18 cellular contexts compared by ENCODE assay signal in genomic region chr3:29227307-29227706, GRCh38. TPM values are rescaled to one million over a fixed set of nuclear protein-coding genes. Genes with fewer than 3 reads are reported as not detected.
DNase-seq lines count a peak whose midpoint lies in the region; ATAC-seq, FAIRE-seq and TF ChIP-seq lines count a peak whose summit lies in the region.
"Had no signal": no experiment of that assay in that cellular context is flagged by ENCODE, and none has a peak within 500 bp of the region (broad histone marks: within the 10 kb centered on the region; RNA-seq: fewer than 3 reads in every experiment).

No MANE protein-coding gene starts in this region.

- H3K36me3 ChIP-seq in IMR-90 (ENCODE audit: control insufficient read depth, insufficient read depth, low read length), result no peaks in the 10 kb centered on the region
- H3K36me3 ChIP-seq in skeletal muscle satellite cell (ENCODE audit: insufficient read depth, low read length), result no peaks in the 10 kb centered on the region
- no peaks in the 10 kb centered on the region for H3K36me3 ChIP-seq in smooth muscle cell (ENCODE audit: low read depth)
- H3K36me3 ChIP-seq in A673 (ENCODE audit: insufficient read depth, low read length, poor library complexity, severe bottlenecking), result no peaks in the 10 kb centered on the region

- no peak overlapping the region for H2BK120ac ChIP-seq in IMR-90 (ENCODE audit: low read depth, low read length)

- TF ChIP-seq RAD21 in IMR-90 (IDR thresholded peaks at IDR 0.05; ENCODE audit: low read length), result no peak

- no peaks in the 10 kb centered on the region for H3F3A ChIP-seq in smooth muscle cell (ENCODE audit: low read depth)

- H4K91ac ChIP-seq in IMR-90 (ENCODE audit: insufficient read depth, low read depth, low read length), result peak overlapping the region; percentile 3; the same call in 1 of the 2 replicates

- CTCF ChIA-PET in IMR-90 (lab: Yijun Ruan, JAX) (interaction anchor here (0.8 to 1.6 kb wide), 2 partner anchors 17 to 311 kb away, joined by 3 to 4 read pairs; no protein-coding TSS in a partner anchor), A673 (lab: Charles Lee) (no interaction called here)

- no peaks in the 10 kb centered on the region for H3K79me1 ChIP-seq in IMR-90 (ENCODE audit: low read depth in 1 of 2, low read length in 2 of 2)

- H2AK5ac ChIP-seq in IMR-90 (ENCODE audit: low read depth, low read length), result no peak overlapping the region

- peak overlapping the region; percentile 65; the same call in 1 of the 2 replicates for H4K5ac ChIP-seq in IMR-90 (ENCODE audit: low read depth, low read length)

- H4K20me1 ChIP-seq in IMR-90 (ENCODE audit: insufficient read depth, low read length) (no peaks in the 10 kb centered on the region), smooth muscle cell (ENCODE audit: low read depth) (no peaks in the 10 kb centered on the region)

- no peak overlapping the region; the same call in 1 of the 2 replicates for H3K4ac ChIP-seq in IMR-90 (ENCODE audit: low read depth, low read length)

- no peak for DNase-seq in GM12892 (ENCODE audit: insufficient read length)
- DNase-seq in IMR-90, result no peak
- no peak for DNase-seq in smooth muscle cell (lab: John Stamatoyannopoulos, UW; ENCODE audit: unreplicated experiment)
- DNase-seq in dedifferentiated amniotic fluid mesenchymal stem cell (ENCODE audit: extremely low spot score), result no peak
- no peak for DNase-seq in A673 (ENCODE audit: low spot score)
- DNase-seq: CD8-positive, alpha-beta T cell; COR-L47; DMS153; DND-41; GDM1 had no signal

- H3K9ac ChIP-seq in IMR-90 (ENCODE audit: low read depth, low read length) (no peak overlapping the region), skeletal muscle satellite cell (ENCODE audit: low read depth, low read length) (no peak overlapping the region), smooth muscle cell (ENCODE audit: low read depth) (no peak overlapping the region)

- no peak overlapping the region for H3K18ac ChIP-seq in IMR-90 (ENCODE audit: low read depth, low read length)

- POLR2A ChIA-PET in IMR-90 (lab: Charles Lee; ENCODE audit: unreplicated experiment) (no interaction called here), A673 (lab: Charles Lee; ENCODE audit: low non-redundant PET) (interaction anchor here (0.7 kb wide), 1 partner anchor 175 kb away, joined by 3 read pairs; no protein-coding TSS in a partner anchor)

- H2BK5ac ChIP-seq in IMR-90 (ENCODE audit: low read depth, low read length, poor library complexity, severe bottlenecking), result no peak overlapping the region

- H3K4me3 ChIP-seq in IMR-90 (ENCODE audit: insufficient read depth, low read depth, low read length) (no peak overlapping the region), skeletal muscle satellite cell (ENCODE audit: low read length) (no peak overlapping the region), smooth muscle cell (no peak overlapping the region), A673 (ENCODE audit: low read depth, low read length, poor library complexity, severe bottlenecking) (no peak overlapping the region)

- WGBS in IMR-90 (ENCODE audit: extremely low coverage in 2 of 2, insufficient read length in 1 of 2), 2 experiments, result no CpG with 5 or more reads among the region's 1 CpG
- 68% methylated on average over 1 of the region's 1 CpG for WGBS in smooth muscle cell (ENCODE audit: low lambda C conversion rate)

- TF ChIP-seq CTCF in IMR-90 (conservative IDR thresholded peaks at IDR 0.05; ENCODE audit: low read depth, low read length) (no peak), smooth muscle cell (IDR thresholded peaks at IDR 0.05; ENCODE audit: borderline replicate concordance, insufficient read depth, poor library complexity, severe bottlenecking) (no peak), A673 (conservative IDR thresholded peaks at IDR 0.05; ENCODE audit: low read depth, low read length) (no peak)

- no peak overlapping the region for H2BK15ac ChIP-seq in IMR-90 (ENCODE audit: low read depth, low read length)

- in situ Hi-C loops in IMR-90 (cut with MboI; ENCODE audit: low sequenced_read_pairs), result no loop called here

- no peaks in the 10 kb centered on the region for H3K9me3 ChIP-seq in IMR-90 (ENCODE audit: control insufficient read depth, insufficient read depth, low read length)
- no peaks in the 10 kb centered on the region for H3K9me3 ChIP-seq in skeletal muscle satellite cell (replicated peaks; ENCODE audit: low read length)
- no peaks in the 10 kb centered on the region for H3K9me3 ChIP-seq in smooth muscle cell (replicated peaks; ENCODE audit: low read depth)
- no peaks in the 10 kb centered on the region for H3K9me3 ChIP-seq in A673 (ENCODE audit: low read depth, low read length, poor library complexity, severe bottlenecking)

- H2AFZ ChIP-seq in IMR-90 (replicated peaks; ENCODE audit: low read length, poor library complexity) (no peak overlapping the region), smooth muscle cell (ENCODE audit: low read depth) (no peak overlapping the region)

- no peak overlapping the region for H3K56ac ChIP-seq in IMR-90 (ENCODE audit: extremely low read depth, insufficient read depth, low read length)

- dilution Hi-C loops in IMR-90 (cut with HindIII; ENCODE audit: low sequenced_read_pairs, unreplicated experiment), result no loop called here

- no peak for TF ChIP-seq POLR2A in GM12892 (IDR thresholded peaks at IDR 0.05; ENCODE audit: low read depth, low read length)
- TF ChIP-seq POLR2A in IMR-90 (IDR thresholded peaks at IDR 0.05; ENCODE audit: low read depth, low read length), result no peak

- no peak overlapping the region for H3K23ac ChIP-seq in IMR-90 (ENCODE audit: low read depth, low read length)

- no peak overlapping the region for H4K8ac ChIP-seq in IMR-90 (ENCODE audit: low read depth in 2 of 2, low read length in 2 of 2)

- H3K4me2 ChIP-seq in IMR-90 (ENCODE audit: low read depth, low read length) (peak overlapping the region; percentile 19; the same call in 1 of the 2 replicates), skeletal muscle satellite cell (ENCODE audit: low read length) (peak overlapping the region; percentile 29), smooth muscle cell (no peak overlapping the region)

- H2BK20ac ChIP-seq in IMR-90 (ENCODE audit: low read depth, low read length), result no peak overlapping the region

- H3K14ac ChIP-seq in IMR-90 (replicated peaks; ENCODE audit: low read depth, low read length), result no peak overlapping the region

- H3K79me2 ChIP-seq in smooth muscle cell (ENCODE audit: low read depth), result no peaks in the 10 kb centered on the region

- FAIRE-seq in GM12892 (lab: Jason Lieb, UNC) (peak; percentile 51), endometrium (lab: Jason Lieb, UNC) (peak; percentile 85)
- FAIRE-seq: A204.1, D721Med had no signal

- no peaks in the 10 kb centered on the region for H3K9me1 ChIP-seq in IMR-90 (ENCODE audit: insufficient read depth, low read length)

- no peak for ATAC-seq in IMR-90 (ENCODE audit: low read depth)
- ATAC-seq: CD8-positive, alpha-beta T cell; HCT116 had no signal

- H3K4me1 ChIP-seq in IMR-90 (ENCODE audit: control insufficient read depth, insufficient read depth, low read length), result no peaks in the 10 kb centered on the region
- H3K4me1 ChIP-seq in skeletal muscle satellite cell (ENCODE audit: control insufficient read depth, insufficient read depth, low read length), result peaks cover 15% of the 10 kb centered on the region
- no peaks in the 10 kb centered on the region for H3K4me1 ChIP-seq in smooth muscle cell (ENCODE audit: low read depth)
- H3K4me1 ChIP-seq in A673 (ENCODE audit: insufficient read depth, low read length, poor library complexity, severe bottlenecking), result no peaks in the 10 kb centered on the region

- H3K27me3 ChIP-seq in IMR-90 (ENCODE audit: control insufficient read depth, insufficient read depth, low read length), result no peaks in the 10 kb centered on the region
- H3K27me3 ChIP-seq in skeletal muscle satellite cell (ENCODE audit: control insufficient read depth, insufficient read depth, low read length), result no peaks in the 10 kb centered on the region
- no peaks in the 10 kb centered on the region for H3K27me3 ChIP-seq in smooth muscle cell (ENCODE audit: low read depth)
- H3K27me3 ChIP-seq in A673 (replicated peaks; ENCODE audit: insufficient read depth, low read depth, low read length, poor library complexity), result no peaks in the 10 kb centered on the region

- intact Hi-C loops in IMR-90 (cut with micrococcal nuclease) (no loop called here), A673 (cut with micrococcal nuclease; ENCODE audit: unreplicated experiment) (no loop called here)

- H3K27ac ChIP-seq in IMR-90 (ENCODE audit: insufficient read depth, low read length) (no peak overlapping the region), smooth muscle cell (ENCODE audit: low read depth) (no peak overlapping the region), A673 (ENCODE audit: low read depth, low read length, poor library complexity, severe bottlenecking) (no peak overlapping the region)

- no peak overlapping the region for H2AK9ac ChIP-seq in IMR-90 (replicated peaks; ENCODE audit: low read depth, low read length, poor library complexity)

- BruUV-seq in IMR-90 (replicated peaks; lab: Mats Ljungman, UMichigan) (no TSS peak), A673 (replicated peaks; lab: Mats Ljungman, UMichigan) (no TSS peak)

TF ChIP-seq in IMR-90, 13 proteins besides CTCF, POLR2A, EP300 and RAD21 (continues in another document):
- TF ChIP-seq, protein P1, sequence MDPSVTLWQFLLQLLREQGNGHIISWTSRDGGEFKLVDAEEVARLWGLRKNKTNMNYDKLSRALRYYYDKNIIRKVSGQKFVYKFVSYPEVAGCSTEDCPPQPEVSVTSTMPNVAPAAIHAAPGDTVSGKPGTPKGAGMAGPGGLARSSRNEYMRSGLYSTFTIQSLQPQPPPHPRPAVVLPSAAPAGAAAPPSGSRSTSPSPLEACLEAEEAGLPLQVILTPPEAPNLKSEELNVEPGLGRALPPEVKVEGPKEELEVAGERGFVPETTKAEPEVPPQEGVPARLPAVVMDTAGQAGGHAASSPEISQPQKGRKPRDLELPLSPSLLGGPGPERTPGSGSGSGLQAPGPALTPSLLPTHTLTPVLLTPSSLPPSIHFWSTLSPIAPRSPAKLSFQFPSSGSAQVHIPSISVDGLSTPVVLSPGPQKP (IDR thresholded peaks at IDR 0.05; ENCODE audit: borderline replicate concordance, low read depth, low read length), result no peak
- TF ChIP-seq USF2 (IDR thresholded peaks at IDR 0.05; ENCODE audit: low read depth, low read length), result no peak

RNA-seq across cellular contexts. Expression of gene RBMS3, which starts 53.6 kb away (rescaled TPM):
- polyA plus RNA-seq in GM12892 (2012; ENCODE audit: missing spikeins), result 1.7 TPM
- 110 and 127 TPM in 2 replicates for total RNA-seq in IMR-90 (2012; rRNA removed)
- polyA plus RNA-seq in IMR-90 (2012; rRNA removed), result 15.2 and 17.1 TPM in 2 replicates
- polyA plus RNA-seq in IMR-90 (2012; cell fraction: cytosol; rRNA removed), result 4.3 and 5.0 TPM in 2 replicates
- 10.2 and 28.8 TPM in 2 replicates for polyA plus RNA-seq in IMR-90 (2012; cell fraction: nucleus; rRNA removed; ENCODE audit: low replicate concordance)
- total RNA-seq in skeletal muscle satellite cell (2012; rRNA removed), result 24.5 and 25.6 TPM in 2 replicates
- 50.6 and 53.8 TPM in 2 replicates for total RNA-seq in smooth muscle cell
- polyA plus RNA-seq in smooth muscle cell, result 40.9 and 42.9 TPM in 2 replicates
- total RNA-seq in A673 (2021), result 5.9 and 7.9 TPM in 2 replicates
- total RNA-seq: HT-29 had no signal
- polyA plus RNA-seq: CD14-positive monocyte, IgD-negative memory B cell had no signal
